Comparison of ENCODE assay signal across 8 cellular contexts in the genomic region with DNA sequence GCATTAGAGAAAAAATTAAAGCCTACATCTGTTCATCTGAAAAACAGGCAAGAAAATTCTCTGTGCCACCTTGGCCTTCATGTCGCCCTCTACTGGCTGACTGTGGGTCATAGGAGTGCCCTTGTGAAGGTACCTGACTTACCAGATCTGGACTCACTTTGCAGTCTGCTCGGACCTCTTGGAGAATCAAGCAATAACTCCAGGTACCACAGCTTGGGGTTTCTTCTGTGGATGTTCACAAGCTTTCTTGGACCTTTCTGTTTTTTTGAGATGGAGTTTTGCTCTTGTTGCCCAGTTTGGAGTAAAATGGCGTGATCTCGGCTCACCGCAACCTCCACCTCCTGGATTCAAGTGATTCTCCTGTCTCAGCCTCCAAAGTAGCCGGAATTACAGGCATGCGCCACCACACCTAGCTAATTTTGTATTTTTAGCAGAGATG. TPM values are rescaled to one million over a fixed set of nuclear protein-coding genes. Genes with fewer than 3 reads are reported as not detected.
A peak's percentile ranks its signal among the peaks of the same experiment; 100 is the strongest.
DNase-seq lines count a peak whose midpoint lies in the region; ATAC-seq and TF ChIP-seq lines count a peak whose summit lies in the region.

No MANE protein-coding gene starts in this region.

- no peaks in the 10 kb centered on the region for H3K27me3 ChIP-seq in smooth muscle cell (ENCODE audit: low read depth)

- H3K4me2 ChIP-seq in smooth muscle cell: no peak overlapping the region

- no peaks in the 10 kb centered on the region for H3K36me3 ChIP-seq in smooth muscle cell (ENCODE audit: low read depth)

- no peak overlapping the region for H2AFZ ChIP-seq in smooth muscle cell (ENCODE audit: low read depth)

- H3K27ac ChIP-seq in smooth muscle cell (ENCODE audit: low read depth): no peak overlapping the region

- DNase-seq in GM10266 (ENCODE audit: extremely low spot score): peak; percentile 8
- peak; percentile 5 for DNase-seq in NCI-H1105 treated with DMSO at 0.1 percent for 48 hours (lab: John Stamatoyannopoulos, UW)
- peak; percentile 31 for DNase-seq in activated naive CD4-positive, alpha-beta T cell treated with anti-CD3 and anti-CD28 coated beads, Interleukin-2, amount 50 U/mL, for 16 hours
- peak; percentile 15 to 18 for DNase-seq in stimulated activated CD4-positive, alpha-beta T cell treated with anti-CD3 and anti-CD28 coated beads, Interleukin-15, amount 100 ng/mL, for 48 hours (ENCODE audit: low read depth in 2 of 2)
- no peak for DNase-seq in LoVo (ENCODE audit: low spot score)
- no peak for DNase-seq in smooth muscle cell (lab: John Stamatoyannopoulos, UW; ENCODE audit: unreplicated experiment)

- H4K20me1 ChIP-seq in smooth muscle cell (ENCODE audit: low read depth): no peaks in the 10 kb centered on the region

- H3K9me3 ChIP-seq in smooth muscle cell (replicated peaks; ENCODE audit: low read depth): peaks cover 30% of the 10 kb centered on the region

- no peak overlapping the region for H3K9ac ChIP-seq in smooth muscle cell (ENCODE audit: low read depth)

- ATAC-seq in HG02642 (IDR thresholded peaks at IDR 0.05; ENCODE audit: poor library complexity, unreplicated experiment): no peak
- no peak for ATAC-seq in GM21737 (IDR thresholded peaks at IDR 0.05; ENCODE audit: unreplicated experiment)

- no peaks in the 10 kb centered on the region for H3K79me2 ChIP-seq in smooth muscle cell (ENCODE audit: low read depth)

- WGBS in smooth muscle cell (ENCODE audit: low lambda C conversion rate): 69% methylated on average over 7 of the region's 7 CpGs

- no peaks in the 10 kb centered on the region for H3F3A ChIP-seq in smooth muscle cell (ENCODE audit: low read depth)

- no peaks in the 10 kb centered on the region for H3K4me1 ChIP-seq in smooth muscle cell (ENCODE audit: low read depth)

- no peak overlapping the region for H3K4me3 ChIP-seq in smooth muscle cell

- TF ChIP-seq CTCF in GM10266 (IDR thresholded peaks at IDR 0.05; ENCODE audit: control insufficient read depth, insufficient read depth, low read depth, missing control alignments) (peak; percentile 59), smooth muscle cell (IDR thresholded peaks at IDR 0.05; ENCODE audit: borderline replicate concordance, insufficient read depth, poor library complexity, severe bottlenecking) (no peak)

RNA-seq across cellular contexts. Expression of gene PRAMEF18, which starts 2.4 kb away (rescaled TPM):
- not detected in 2 replicates for total RNA-seq in smooth muscle cell
- not detected in 2 replicates for polyA plus RNA-seq in smooth muscle cell

RNA-seq across cellular contexts. Expression of gene PRAMEF5, which starts 25.6 kb away (rescaled TPM):
- total RNA-seq in smooth muscle cell: not detected in 2 replicates
- not detected in 2 replicates for polyA plus RNA-seq in smooth muscle cell

RNA-seq across cellular contexts. Expression of gene PRAMEF13, which starts 27.2 kb away (rescaled TPM):
- not detected in 2 replicates for total RNA-seq in smooth muscle cell
- not detected in 2 replicates for polyA plus RNA-seq in smooth muscle cell

RNA-seq across cellular contexts. Expression of gene PRAMEF8, which starts 56.6 kb away (rescaled TPM):
- total RNA-seq in smooth muscle cell: not detected in 2 replicates
- not detected in 2 replicates for polyA plus RNA-seq in smooth muscle cell

RNA-seq across cellular contexts. Expression of gene PRAMEF9, which starts 56.7 kb away (rescaled TPM):
- total RNA-seq in smooth muscle cell: not detected in 2 replicates
- not detected in 2 replicates for polyA plus RNA-seq in smooth muscle cell

Comparison
In these comparisons a context has a peak if more than half of its experiments do, and no peak if none do; other contexts are left out.
1. DNase-seq: peak in GM10266 (single experiment), NCI-H1105 treated with DMSO at 0.1 percent for 48 hours (single experiment), activated naive CD4-positive, alpha-beta T cell treated with anti-CD3 and anti-CD28 coated beads, Interleukin-2, amount 50 U/mL, for 16 hours (single experiment) and stimulated activated CD4-positive, alpha-beta T cell treated with anti-CD3 and anti-CD28 coated beads, Interleukin-15, amount 100 ng/mL, for 48 hours (2 of 2); none in LoVo (single experiment) and smooth muscle cell (single experiment).